ENCODE assay signal across 19 cellular contexts in genomic region chr1:84289169-84289785, GRCh38. TPM values are rescaled to one million over a fixed set of nuclear protein-coding genes. Genes with fewer than 3 reads are reported as not detected.
A peak's percentile ranks its signal among the peaks of the same experiment; 100 is the strongest.
DNase-seq lines count a peak whose midpoint lies in the region; ATAC-seq lines count a peak whose summit lies in the region.
"Had no signal": no experiment of that assay in that cellular context is flagged by ENCODE, and none has a peak within 500 bp of the region (broad histone marks: within the 10 kb centered on the region; RNA-seq: fewer than 3 reads in every experiment).

No MANE protein-coding gene starts in this region.

- H3K4me3 ChIP-seq in HUES64 (ENCODE audit: low read length), result no peak overlapping the region
- H3K4me3 ChIP-seq: GM12878 had no signal

- DNase-seq in Ammon's horn (ENCODE audit: low spot score) (peak; percentile 15), astrocyte of the hippocampus (ENCODE audit: low read depth, low spot score) (peak; percentile 60), medulla oblongata (ENCODE audit: extremely low spot score) (peak; percentile 42), AG08395 (ENCODE audit: low spot score) (no peak)
- no peak for DNase-seq in activated CD4-positive, alpha-beta memory T cell treated with anti-CD3 and anti-CD28 coated beads for 36 hours
- no peak for DNase-seq in activated CD8-positive, alpha-beta memory T cell treated with anti-CD3 and anti-CD28 coated beads for 24 hours
- DNase-seq: 8988T; BE2C; CD4-positive, alpha-beta memory T cell; DMS79; HCEC 1CT; HFFc6 had no signal

- H3K36me3 ChIP-seq in HUES64 (ENCODE audit: insufficient read depth, low read length), result no peaks in the 10 kb centered on the region; the same call in 1 of the 2 replicates
- H3K36me3 ChIP-seq: BE2C had no signal

- peaks cover 11% of the 10 kb centered on the region for H3K27me3 Mint-ChIP-seq in activated CD4-positive, alpha-beta memory T cell treated with anti-CD3 and anti-CD28 coated beads for 36 hours

- H3K27ac ChIP-seq in HUES64 (ENCODE audit: low read depth, low read length), result peak overlapping the region; percentile 51; the same call in 1 of the 2 replicates
- H3K27ac ChIP-seq: C4-2B, HL-60 had no signal

- WGBS in HUES64, result 79% methylated on average over 2 of the region's 2 CpGs

- H3K9me3 Mint-ChIP-seq in activated CD4-positive, alpha-beta memory T cell treated with anti-CD3 and anti-CD28 coated beads for 36 hours, result peaks cover 28% of the 10 kb centered on the region

- H3K4me1 ChIP-seq in HUES64 (ENCODE audit: insufficient read depth, low read length), result no peaks in the 10 kb centered on the region
- H3K4me1 ChIP-seq: BE2C had no signal

- no peaks in the 10 kb centered on the region for H3K27me3 ChIP-seq in HUES64 (ENCODE audit: insufficient read depth, low read length)
- H3K27me3 ChIP-seq: BE2C had no signal

- POLR2A ChIA-PET in activated CD4-positive, alpha-beta memory T cell treated with anti-CD3 and anti-CD28 coated beads for 36 hours (lab: Charles Lee), result interaction anchor here (0.6 kb wide), 1 partner anchor 460 kb away, joined by 3 read pairs; no protein-coding TSS in a partner anchor

- H3K4me1 Mint-ChIP-seq in activated CD4-positive, alpha-beta memory T cell treated with anti-CD3 and anti-CD28 coated beads for 36 hours (ENCODE audit: low read depth), result no peaks in the 10 kb centered on the region
- H3K4me1 Mint-ChIP-seq: CD4-positive, alpha-beta memory T cell; IgD-negative memory B cell had no signal

- CTCF ChIA-PET in activated CD4-positive, alpha-beta memory T cell treated with anti-CD3 and anti-CD28 coated beads for 36 hours (lab: Charles Lee), result interaction anchor here (0.6 kb wide), 1 partner anchor 312 kb away, joined by 3 read pairs; no protein-coding TSS in a partner anchor

- H3K27ac Mint-ChIP-seq in activated CD4-positive, alpha-beta memory T cell treated with anti-CD3 and anti-CD28 coated beads for 36 hours, result no peak overlapping the region
- H3K27ac Mint-ChIP-seq: CD4-positive, alpha-beta memory T cell; HFFc6; IgD-negative memory B cell had no signal

- intact Hi-C loops in activated CD4-positive, alpha-beta memory T cell treated with anti-CD3 and anti-CD28 coated beads for 36 hours (cut with micrococcal nuclease), result no loop called here

- H3K4me3 Mint-ChIP-seq in activated CD4-positive, alpha-beta memory T cell treated with anti-CD3 and anti-CD28 coated beads for 36 hours, result no peak overlapping the region
- H3K4me3 Mint-ChIP-seq: CD4-positive, alpha-beta memory T cell; HFFc6; IgD-negative memory B cell had no signal

- H3K9me3 ChIP-seq in HUES64 (ENCODE audit: insufficient read depth, low read depth, low read length), result peaks cover 32% of the 10 kb centered on the region
- H3K9me3 ChIP-seq: BE2C had no signal

- H3K36me3 Mint-ChIP-seq in activated CD4-positive, alpha-beta memory T cell treated with anti-CD3 and anti-CD28 coated beads for 36 hours, result peaks cover 14% of the 10 kb centered on the region
- H3K36me3 Mint-ChIP-seq: IgD-negative memory B cell had no signal

- no peak overlapping the region for H3K9ac ChIP-seq in HUES64 (ENCODE audit: low read depth, low read length)

- no peak for ATAC-seq in activated CD4-positive, CD25-positive, alpha-beta regulatory T cell treated with anti-CD3 and anti-CD28 coated beads, Interleukin-2, amount 50 U/mL, for 24 hours
- ATAC-seq: GM12878 had no signal

RNA-seq across cellular contexts. Expression of gene SAMD13, which starts 12.2 kb away (rescaled TPM):
- polyA plus RNA-seq in HUES64 (2013, experiment 1 of 2), result 1.8 TPM
- polyA plus RNA-seq in HUES64 (2013, experiment 2 of 2), result 2.4 TPM
- under 1 TPM; 0.38 to 0.48 TPM for total RNA-seq in activated CD4-positive, alpha-beta memory T cell treated with anti-CD3 and anti-CD28 coated beads for 36 hours
- total RNA-seq: CD4-positive, alpha-beta memory T cell; G401 had no signal
- polyA plus RNA-seq: IgD-negative memory B cell had no signal

Comparison
In these comparisons a context has a peak if more than half of its experiments do, and no peak if none do; other contexts are left out.
1. DNase-seq: peak in Ammon's horn (single experiment), astrocyte of the hippocampus (single experiment) and medulla oblongata (single experiment); none in AG08395 (single experiment), activated CD4-positive, alpha-beta memory T cell treated with anti-CD3 and anti-CD28 coated beads for 36 hours (single experiment) and activated CD8-positive, alpha-beta memory T cell treated with anti-CD3 and anti-CD28 coated beads for 24 hours (single experiment).